Comparison of ENCODE assay signal across 9 cellular contexts in the genomic region with DNA sequence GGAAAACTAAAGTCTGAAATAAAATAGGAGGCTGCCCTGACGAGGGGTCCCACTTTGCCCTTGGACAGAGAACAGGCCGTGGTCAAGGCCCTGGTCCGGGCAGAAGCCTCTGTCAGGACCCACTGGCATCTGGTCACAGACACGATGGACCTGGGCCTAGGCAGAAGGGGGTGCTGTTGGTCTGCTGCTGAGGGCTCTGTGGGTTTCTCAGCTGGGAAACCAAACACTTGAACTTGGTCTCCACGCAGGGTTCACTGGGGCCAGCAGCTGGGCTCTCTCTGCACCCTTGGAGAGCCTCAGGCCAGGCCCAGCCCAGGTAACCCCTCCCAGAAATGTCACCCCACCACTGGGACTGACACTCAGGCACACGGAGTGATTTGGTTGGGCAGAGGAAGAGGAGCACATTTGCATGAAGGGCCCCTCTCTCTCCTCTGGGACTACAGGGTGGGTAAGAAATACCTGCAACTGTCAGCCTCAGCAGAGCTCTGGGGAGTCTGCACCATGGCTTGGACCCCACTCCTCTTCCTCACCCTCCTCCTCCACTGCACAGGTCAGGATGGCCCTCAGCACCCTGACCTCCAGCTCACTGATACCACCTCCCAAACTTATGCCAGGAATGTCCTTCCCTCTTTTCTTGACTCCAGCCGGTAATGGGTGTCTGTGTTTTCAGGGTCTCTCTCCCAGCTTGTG. TPM values are rescaled to one million over a fixed set of nuclear protein-coding genes. Genes with fewer than 3 reads are reported as not detected.
DNase-seq lines count a peak whose midpoint lies in the region; ATAC-seq, FAIRE-seq and TF ChIP-seq lines count a peak whose summit lies in the region.
"Had no signal": no experiment of that assay in that cellular context is flagged by ENCODE, and none has a peak within 500 bp of the region (broad histone marks: within the 10 kb centered on the region; RNA-seq: fewer than 3 reads in every experiment).

No MANE protein-coding gene starts in this region.

- no peak overlapping the region for H3K9ac ChIP-seq in Loucy (ENCODE audit: low read depth, low read length, poor library complexity, severe bottlenecking)
- H3K9ac ChIP-seq: KMS-11 had no signal

- H3K9me3 Mint-ChIP-seq in activated T-helper 1 cell treated with anti-CD3 and anti-CD28 coated beads, Interleukin-12 subunit alpha, Interleukin-12 subunit beta, Interleukin-2, Interleukin-4 antibody, amounts not matched to agents 30 ng/mL and 10 ng/mL and 1 ng/mL, durations not matched to agents 14 hours and 24 hours and 36 hours, result no peaks in the 10 kb centered on the region

- H3K36me3 ChIP-seq in Loucy (ENCODE audit: insufficient read depth, low read length) (no peaks in the 10 kb centered on the region), aorta (ENCODE audit: control insufficient read depth in 1 of 2, insufficient read depth in 2 of 2, low read length in 1 of 2) (no peaks in the 10 kb centered on the region)

- no peak for DNase-seq in D721Med (ENCODE audit: insufficient read length, low spot score)
- no peak for DNase-seq in fibroblast of villous mesenchyme (ENCODE audit: low read depth)
- DNase-seq in aorta, result peak in 1 of 2 donors; percentile 73
- DNase-seq in HPDE6-E6E7 (ENCODE audit: extremely low spot score), result no peak
- no peak for DNase-seq in T-helper 9 cell
- DNase-seq in activated T-helper 1 cell treated with anti-CD3 and anti-CD28 coated beads, Interleukin-12 subunit alpha, Interleukin-12 subunit beta, Interleukin-2, Interleukin-4 antibody, amounts not matched to agents 30 ng/mL and 10 ng/mL and 1 ng/mL, durations not matched to agents 14 hours and 24 hours and 36 hours (ENCODE audit: low spot score), result no peak

- H3K4me3 Mint-ChIP-seq in activated T-helper 1 cell treated with anti-CD3 and anti-CD28 coated beads, Interleukin-12 subunit alpha, Interleukin-12 subunit beta, Interleukin-2, Interleukin-4 antibody, amounts not matched to agents 30 ng/mL and 10 ng/mL and 1 ng/mL, durations not matched to agents 14 hours and 24 hours and 36 hours, result no peak overlapping the region

- H3K9me3 ChIP-seq in Loucy (ENCODE audit: insufficient read depth, low read depth, low read length) (no peaks in the 10 kb centered on the region), aorta (ENCODE audit: control insufficient read depth, low read length) (no peaks in the 10 kb centered on the region)

- H3K79me2 ChIP-seq in Loucy (ENCODE audit: insufficient read depth, low read length), result no peaks in the 10 kb centered on the region

- H3K36me3 Mint-ChIP-seq in activated T-helper 1 cell treated with anti-CD3 and anti-CD28 coated beads, Interleukin-12 subunit alpha, Interleukin-12 subunit beta, Interleukin-2, Interleukin-4 antibody, amounts not matched to agents 30 ng/mL and 10 ng/mL and 1 ng/mL, durations not matched to agents 14 hours and 24 hours and 36 hours (ENCODE audit: low read depth), result no peaks in the 10 kb centered on the region

- peak; percentile 4 for TF ChIP-seq CTCF in D721Med (IDR thresholded peaks at IDR 0.05; ENCODE audit: insufficient read depth, missing control alignments)
- peak; percentile 73 for TF ChIP-seq CTCF in Loucy (conservative IDR thresholded peaks at IDR 0.05; ENCODE audit: low read length)
- TF ChIP-seq CTCF in fibroblast of villous mesenchyme (IDR thresholded peaks at IDR 0.05; ENCODE audit: insufficient read depth, low read depth, low read length), result peak; percentile 35

- peaks cover 18% of the 10 kb centered on the region for H3K4me1 ChIP-seq in Loucy (ENCODE audit: insufficient read depth, low read length, poor library complexity, severe bottlenecking)
- no peaks in the 10 kb centered on the region for H3K4me1 ChIP-seq in aorta (ENCODE audit: control insufficient read depth in 1 of 2, insufficient read depth in 2 of 2, low read length in 2 of 2)

- 57 to 66% methylated on average over 7 of the region's 7 CpGs for WGBS in aorta, 2 donors

- H3K27me3 ChIP-seq in Loucy (ENCODE audit: insufficient read depth, low read length, poor library complexity, severe bottlenecking) (no peaks in the 10 kb centered on the region), aorta (ENCODE audit: control insufficient read depth in 1 of 2, insufficient read depth in 2 of 2, low read length in 1 of 2) (no peaks in the 10 kb centered on the region)

- no peak overlapping the region for H2AFZ ChIP-seq in Loucy (ENCODE audit: low read length)

- H3K27ac Mint-ChIP-seq in activated T-helper 1 cell treated with anti-CD3 and anti-CD28 coated beads, Interleukin-12 subunit alpha, Interleukin-12 subunit beta, Interleukin-2, Interleukin-4 antibody, amounts not matched to agents 30 ng/mL and 10 ng/mL and 1 ng/mL, durations not matched to agents 14 hours and 24 hours and 36 hours, result no peak overlapping the region

- H3K4me3 ChIP-seq in Loucy (ENCODE audit: low read length, poor library complexity, severe bottlenecking) (no peak overlapping the region), fibroblast of villous mesenchyme (ENCODE audit: low read depth, low read length) (no peak overlapping the region), aorta (ENCODE audit: low read length in 2 of 2) (no peak overlapping the region)

- H3F3A ChIP-seq in Loucy (ENCODE audit: low read depth), result no peaks in the 10 kb centered on the region

- no peaks in the 10 kb centered on the region for H4K20me1 ChIP-seq in Loucy (ENCODE audit: insufficient read depth, low read length, poor library complexity, severe bottlenecking)

- H3K4me2 ChIP-seq in Loucy (ENCODE audit: low read depth, low read length, poor library complexity, severe bottlenecking), result no peak overlapping the region
- H3K4me2 ChIP-seq: KMS-11 had no signal

- no peak overlapping the region for H3K27ac ChIP-seq in aorta (ENCODE audit: low read depth in 1 of 2, low read length in 2 of 2)
- H3K27ac ChIP-seq: KMS-11 had no signal

- no peak for FAIRE-seq in D721Med (lab: Jason Lieb, UNC)

- intact Hi-C loops in aorta (cut with DNase I), result no loop called here
- intact Hi-C loops in activated T-helper 1 cell treated with anti-CD3 and anti-CD28 coated beads, Interleukin-12 subunit alpha, Interleukin-12 subunit beta, Interleukin-2, Interleukin-4 antibody, amounts not matched to agents 30 ng/mL and 10 ng/mL and 1 ng/mL, durations not matched to agents 14 hours and 24 hours and 36 hours (cut with micrococcal nuclease), result no loop called here

- H3K4me1 Mint-ChIP-seq in activated T-helper 1 cell treated with anti-CD3 and anti-CD28 coated beads, Interleukin-12 subunit alpha, Interleukin-12 subunit beta, Interleukin-2, Interleukin-4 antibody, amounts not matched to agents 30 ng/mL and 10 ng/mL and 1 ng/mL, durations not matched to agents 14 hours and 24 hours and 36 hours (ENCODE audit: low read depth), result no peaks in the 10 kb centered on the region

- H3K27me3 Mint-ChIP-seq in activated T-helper 1 cell treated with anti-CD3 and anti-CD28 coated beads, Interleukin-12 subunit alpha, Interleukin-12 subunit beta, Interleukin-2, Interleukin-4 antibody, amounts not matched to agents 30 ng/mL and 10 ng/mL and 1 ng/mL, durations not matched to agents 14 hours and 24 hours and 36 hours (ENCODE audit: insufficient read depth), result peaks cover 7% of the 10 kb centered on the region

- no peaks in the 10 kb centered on the region for H3K9me2 ChIP-seq in Loucy (replicated peaks; ENCODE audit: low read depth, low read length)

- ATAC-seq in GM19395 (IDR thresholded peaks at IDR 0.05; ENCODE audit: unreplicated experiment), result peak; percentile 58
- peak; percentile 19 for ATAC-seq in aorta (ENCODE audit: low FRiP score)

RNA-seq across cellular contexts. Expression of gene TOP3B, which starts 48.1 kb away (rescaled TPM):
- total RNA-seq in fibroblast of villous mesenchyme (31.6 and 33.2 TPM in 2 replicates), aorta (10 to 100 TPM; 24.8 to 37.2 TPM)
- polyA plus RNA-seq in aorta, result 10 to 100 TPM in 1 of 2 donors, 1 to 10 TPM in 1; 7.4 to 18.2 TPM
- total RNA-seq in activated T-helper 1 cell treated with anti-CD3 and anti-CD28 coated beads, Interleukin-12 subunit alpha, Interleukin-12 subunit beta, Interleukin-2, Interleukin-4 antibody, amounts not matched to agents 30 ng/mL and 10 ng/mL and 1 ng/mL, durations not matched to agents 14 hours and 24 hours and 36 hours, result 48.4 and 51.9 TPM in 2 replicates

Comparison
In these comparisons a context has a peak if more than half of its experiments do, and no peak if none do; other contexts are left out.
1. CTCF ChIP-seq: peak in every context shown above with its lines; median percentile 73 in Loucy; 35 in fibroblast of villous mesenchyme; 4 in D721Med.